ENCODE assay signal across 34 cellular contexts in the genomic region with DNA sequence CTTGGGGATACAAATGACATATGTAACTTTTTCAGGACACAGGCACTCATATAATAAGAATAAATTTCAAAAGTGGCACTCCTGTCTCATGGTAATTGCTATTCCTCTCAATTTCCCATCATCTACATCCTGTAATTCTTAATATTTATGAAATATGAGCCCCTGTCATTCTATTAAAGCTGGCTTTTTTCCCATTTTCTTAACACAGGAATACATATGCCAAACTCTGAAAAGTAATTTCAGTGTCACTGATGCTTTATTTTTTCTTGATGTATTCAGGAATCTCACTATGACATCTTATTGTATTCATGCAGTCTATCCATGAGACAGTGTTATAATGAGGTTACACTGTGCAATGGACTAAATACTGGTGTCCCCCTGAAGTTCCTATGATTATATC.
"Had no signal": no experiment of that assay in that cellular context is flagged by ENCODE, and none has a peak within 500 bp of the region (broad histone marks: within the 10 kb centered on the region; RNA-seq: fewer than 3 reads in every experiment).

No MANE protein-coding gene starts in this region.

- H3K4me2 ChIP-seq: KMS-11 had no signal

- H3K27me3 ChIP-seq: MG63 had no signal

- H3K36me3 ChIP-seq: MG63 had no signal

- H3K9ac ChIP-seq: KMS-11 had no signal

- H3K4me3 ChIP-seq: MG63 had no signal

- H3K9me3 ChIP-seq: MG63 had no signal

- DNase-seq: Karpas-422, Kasumi-1, MG63, MM.1S, MV-4-11, NCI-H1048, NCI-H1092, NCI-H1092 treated with DMSO at 0.1 percent for 48 hours, NCI-H1105, NCI-H1105 treated with DMSO at 0.1 percent for 48 hours, NCI-H1417, NCI-H1417 treated with DMSO at 0.1 percent for 48 hours, NCI-H1436, NCI-H1436 treated with DMSO at 0.1 percent for 48 hours, NCI-H146, NCI-H1694, NCI-H1694 treated with DMSO at 0.1 percent for 48 hours, NCI-H187, NCI-H187 treated with DMSO at 0.1 percent for 48 hours, NCI-H1930, NCI-H2029, NCI-H2029 treated with DMSO at 0.1 percent for 48 hours, NCI-H2081, NCI-H2081 treated with DMSO at 0.1 percent for 48 hours, NCI-H2107, NCI-H2171, NCI-H2171 treated with DMSO at 0.1 percent for 48 hours, NCI-H2227 treated with DMSO at 0.1 percent for 48 hours, NCI-H226, NCI-H345, NCI-H446, NCI-H446 treated with DMSO at 0.1 percent for 48 hours, NCI-H510A had no signal

- H3K27ac ChIP-seq: KMS-11 had no signal
